In genomic region chr17:42422412-42422957, GRCh38 we compare ENCODE assay signal across 8 cellular contexts. TPM values are rescaled to one million over a fixed set of nuclear protein-coding genes. Genes with fewer than 3 reads are reported as not detected.
DNase-seq lines count a peak whose midpoint lies in the region; ATAC-seq and TF ChIP-seq lines count a peak whose summit lies in the region.

No MANE protein-coding gene starts in this region.

- H3K36me3 Mint-ChIP-seq in IgD-negative memory B cell = peaks cover 4% of the 10 kb centered on the region
- H3K36me3 Mint-ChIP-seq in activated naive CD4-positive, alpha-beta T cell treated with anti-CD3 and anti-CD28 coated beads, Interleukin-2, amount 50 U/mL, for 72 hours = no peaks in the 10 kb centered on the region

- no peak overlapping the region for H3K27ac Mint-ChIP-seq in IgD-negative memory B cell
- H3K27ac Mint-ChIP-seq in activated naive CD4-positive, alpha-beta T cell treated with anti-CD3 and anti-CD28 coated beads, Interleukin-2, amount 50 U/mL, for 72 hours = no peak overlapping the region

- POLR2A ChIA-PET in BJ (lab: Charles Lee) = interaction anchor here (0.5 to 1.9 kb wide), 8 partner anchors 8 to 415 kb away, joined by 4 to 31 read pairs (median 6); partner anchors contain the start of gene STAT3

- H3K4me3 Mint-ChIP-seq in IgD-negative memory B cell = peak overlapping the region; percentile 81 to 94 (median 88)

- H3K27ac ChIP-seq in right atrium auricular region (peak overlapping the region; percentile 97 to 99), sigmoid colon (peak overlapping the region; percentile 98 to 100 (median 98))

- intact Hi-C loops in sigmoid colon (cut with DNase I) = loop anchor here (2.0 kb wide), 1 partner anchor 34 kb away; no protein-coding TSS in a partner anchor

- DNase-seq in BJ (ENCODE audit: low read depth) (no peak), right atrium auricular region (ENCODE audit: low spot score) (no peak), sigmoid colon (peak; percentile 77), NAMALWA (ENCODE audit: low spot score) (no peak), superior temporal gyrus (ENCODE audit: extremely low spot score) (no peak)
- peak in 1 of 2 donors; percentile 37 for DNase-seq in activated naive CD4-positive, alpha-beta T cell treated with anti-CD3 and anti-CD28 coated beads, Interleukin-2, amount 50 U/mL, for 72 hours (ENCODE audit: low spot score in 2 of 2)

- peaks cover 37% of the 10 kb centered on the region for H3K27me3 Mint-ChIP-seq in IgD-negative memory B cell

- no peak for TF ChIP-seq EP300 in sigmoid colon (IDR thresholded peaks at IDR 0.05)

- WGBS in sigmoid colon, 2 donors = 1% methylated on average over 44 of the region's 44 CpGs

- TF ChIP-seq CTCF in BJ (IDR thresholded peaks at IDR 0.05; ENCODE audit: insufficient read depth, low read depth, low read length) = no peak
- no peak for TF ChIP-seq CTCF in right atrium auricular region (IDR thresholded peaks at IDR 0.05)
- no peak for TF ChIP-seq CTCF in sigmoid colon (IDR thresholded peaks at IDR 0.05)

- H3K4me1 ChIP-seq in right atrium auricular region (peaks cover 0 to 50% of the 10 kb centered on the region in 2 donors), sigmoid colon (peaks cover 0 to 50% (median 45%) of the 10 kb centered on the region in 4 donors)

- peak; percentile 66 to 69 for ATAC-seq in activated naive CD4-positive, alpha-beta T cell treated with anti-CD3 and anti-CD28 coated beads, Interleukin-2, amount 50 U/mL, for 72 hours
- no peak for ATAC-seq in HG03439 (IDR thresholded peaks at IDR 0.05; ENCODE audit: unreplicated experiment)

- H3K36me3 ChIP-seq in BJ (ENCODE audit: control insufficient read depth, insufficient read depth, low read length) = no peaks in the 10 kb centered on the region
- no peaks in the 10 kb centered on the region for H3K36me3 ChIP-seq in right atrium auricular region
- H3K36me3 ChIP-seq in sigmoid colon = no peaks in the 10 kb centered on the region

- no peak for TF ChIP-seq POLR2A in sigmoid colon (IDR thresholded peaks at IDR 0.05)

- H3K9me3 ChIP-seq in right atrium auricular region (no peaks in the 10 kb centered on the region), sigmoid colon (no peaks in the 10 kb centered on the region)

- CTCF ChIA-PET in BJ (lab: Yijun Ruan, JAX) = interaction anchor here (0.9 to 4.9 kb wide), 8 partner anchors 34 to 110 kb away, joined by 3 to 31 read pairs (median 4); partner anchors contain the start of gene STAT3

- H3K9me3 Mint-ChIP-seq in IgD-negative memory B cell = peaks cover 0 to 2% (median 0%) of the 10 kb centered on the region in 3 donors
- H3K9me3 Mint-ChIP-seq in activated naive CD4-positive, alpha-beta T cell treated with anti-CD3 and anti-CD28 coated beads, Interleukin-2, amount 50 U/mL, for 72 hours = no peaks in the 10 kb centered on the region

- peaks cover 4 to 6% (median 5%) of the 10 kb centered on the region in 3 donors for H3K4me1 Mint-ChIP-seq in IgD-negative memory B cell

- H3K27me3 ChIP-seq in BJ (ENCODE audit: control insufficient read depth, insufficient read depth, low read length) (no peaks in the 10 kb centered on the region), right atrium auricular region (no peaks in the 10 kb centered on the region), sigmoid colon (no peaks in the 10 kb centered on the region)

- H3K4me3 ChIP-seq in BJ (ENCODE audit: low read depth, low read length) (peak overlapping the region; percentile 64), right atrium auricular region (peak overlapping the region; percentile 94), sigmoid colon (peak overlapping the region; percentile 72 to 98 (median 93))

RNA-seq across cellular contexts. Expression of gene CAVIN1, which starts 0.6 kb away (rescaled TPM):
- 607 and 734 TPM in 2 replicates for polyA plus RNA-seq in BJ (2011; rRNA removed)
- 370 and 420 TPM in 2 replicates for polyA minus RNA-seq in BJ (2011; rRNA and poly(A)+ RNA removed)
- polyA plus RNA-seq in IgD-negative memory B cell = not detected
- 1 to 10 TPM in 1 of 2 donors, under 1 TPM in 1; 0.11 to 9.4 TPM for total RNA-seq in activated naive CD4-positive, alpha-beta T cell treated with anti-CD3 and anti-CD28 coated beads, Interleukin-2, amount 50 U/mL, for 72 hours
- total RNA-seq in right atrium auricular region = 100 to 1,000 TPM; 202 to 348 TPM
- 100 to 1,000 TPM; 231 to 519 (median 409) TPM for total RNA-seq in sigmoid colon
- 10 to 100 TPM; 11.8 to 88.9 (median 50.1) TPM for polyA plus RNA-seq in sigmoid colon

RNA-seq across cellular contexts. Expression of gene STAT3, which starts 34.2 kb away (rescaled TPM):
- polyA plus RNA-seq in BJ (2011; rRNA removed) (62.0 and 74.4 TPM in 2 replicates), IgD-negative memory B cell (106 TPM), sigmoid colon (100 to 1,000 TPM in 1 of 3 donors, 10 to 100 TPM in 2; 43.8 to 135 (median 55.7) TPM)
- 104 and 108 TPM in 2 replicates for polyA minus RNA-seq in BJ (2011; rRNA and poly(A)+ RNA removed)
- total RNA-seq in activated naive CD4-positive, alpha-beta T cell treated with anti-CD3 and anti-CD28 coated beads, Interleukin-2, amount 50 U/mL, for 72 hours = 100 to 1,000 TPM; 189 to 505 TPM
- total RNA-seq in right atrium auricular region (100 to 1,000 TPM; 105 to 150 TPM), sigmoid colon (100 to 1,000 TPM in 3 of 4 donors, 10 to 100 TPM in 1; 87.4 to 230 (median 129) TPM)

RNA-seq across cellular contexts. Expression of gene ATP6V0A1, which starts 36.2 kb away (rescaled TPM):
- 22.4 and 37.1 TPM in 2 replicates for polyA plus RNA-seq in BJ (2011; rRNA removed)
- polyA minus RNA-seq in BJ (2011; rRNA and poly(A)+ RNA removed) = 34.5 and 57.1 TPM in 2 replicates
- polyA plus RNA-seq in IgD-negative memory B cell = 17.2 TPM
- 10 to 100 TPM; 14.9 to 25.5 TPM for total RNA-seq in activated naive CD4-positive, alpha-beta T cell treated with anti-CD3 and anti-CD28 coated beads, Interleukin-2, amount 50 U/mL, for 72 hours
- 10 to 100 TPM; 38.9 to 67.5 TPM for total RNA-seq in right atrium auricular region
- 10 to 100 TPM; 36.0 to 96.1 (median 51.2) TPM for total RNA-seq in sigmoid colon
- 10 to 100 TPM; 11.6 to 53.1 (median 16.2) TPM for polyA plus RNA-seq in sigmoid colon

Comparison
In these comparisons a context has a peak if more than half of its experiments do, and no peak if none do; other contexts are left out.
1. RNA of gene CAVIN1, which starts 0.6 kb away (total RNA-seq): 231 to 519 TPM in sigmoid colon and 202 to 348 TPM in right atrium auricular region; 0.11 to 9.4 TPM in activated naive CD4-positive, alpha-beta T cell treated with anti-CD3 and anti-CD28 coated beads, Interleukin-2, amount 50 U/mL, for 72 hours; every median in the first group is over 10 times any median in the second.
2. Peak in every context shown above with its lines, with median percentiles within 50 percentile points of each other: H3K4me3 ChIP-seq.